ENCODE assay signal across 8 cellular contexts in the genomic region with DNA sequence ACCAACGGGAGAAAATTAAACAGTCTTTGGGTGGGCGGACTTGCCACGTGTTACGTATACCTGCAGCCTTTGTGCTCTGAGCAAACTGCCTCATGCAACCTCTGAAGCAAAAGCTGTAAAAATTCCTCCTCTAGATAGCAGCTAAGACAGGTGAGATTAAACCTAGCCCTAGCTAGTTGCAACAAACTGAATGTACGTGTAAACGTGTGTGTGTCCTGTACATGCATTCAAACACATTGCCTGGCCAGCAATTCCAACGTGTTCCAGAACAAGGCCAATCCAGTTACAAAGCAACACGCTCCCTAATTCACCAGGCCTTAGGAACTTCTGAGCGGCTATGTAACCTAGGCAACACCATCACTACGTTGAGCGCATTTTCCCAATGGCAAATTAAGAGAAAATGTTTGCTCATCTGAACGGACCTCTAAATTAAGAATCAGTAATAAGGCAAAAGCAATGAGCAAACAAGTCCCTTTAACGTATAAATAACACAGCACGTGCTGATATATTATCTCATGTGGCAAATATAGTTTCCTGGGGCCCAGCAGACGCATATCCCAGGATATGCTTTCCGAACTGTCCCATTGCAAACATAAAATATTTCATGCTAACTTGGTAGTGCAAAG. TPM values are rescaled to one million over a fixed set of nuclear protein-coding genes. Genes with fewer than 3 reads are reported as not detected.
DNase-seq lines count a peak whose midpoint lies in the region; ATAC-seq and TF ChIP-seq lines count a peak whose summit lies in the region.

No MANE protein-coding gene starts in this region.

- H3K27me3 ChIP-seq in Loucy (ENCODE audit: insufficient read depth, low read length, poor library complexity, severe bottlenecking) (no peaks in the 10 kb centered on the region), osteoblast (ENCODE audit: insufficient read depth, low read length) (peaks cover 10% of the 10 kb centered on the region)

- H3K4me1 Mint-ChIP-seq in activated T-helper 2 cell treated with anti-CD3 and anti-CD28 coated beads, Interferon-gamma antibody, Interleukin-2, Interleukin-4, amounts not matched to agents 10 μg/mL and 5 μg/mL and 100 μg/mL, durations not matched to agents 14 hours and 24 hours and 36 hours (ENCODE audit: low read depth): peaks cover 52% of the 10 kb centered on the region

- H3F3A ChIP-seq in Loucy (ENCODE audit: low read depth): no peaks in the 10 kb centered on the region

- peaks cover 52% of the 10 kb centered on the region for H3K36me3 Mint-ChIP-seq in activated T-helper 2 cell treated with anti-CD3 and anti-CD28 coated beads, Interferon-gamma antibody, Interleukin-2, Interleukin-4, amounts not matched to agents 10 μg/mL and 5 μg/mL and 100 μg/mL, durations not matched to agents 14 hours and 24 hours and 36 hours (ENCODE audit: low read depth)

- H3K4me1 ChIP-seq in Loucy (ENCODE audit: insufficient read depth, low read length, poor library complexity, severe bottlenecking) (peaks cover 32% of the 10 kb centered on the region), osteoblast (ENCODE audit: insufficient read depth, low read length) (peaks cover 10% of the 10 kb centered on the region)

- peaks cover 22% of the 10 kb centered on the region for H4K20me1 ChIP-seq in Loucy (ENCODE audit: insufficient read depth, low read length, poor library complexity, severe bottlenecking)
- H4K20me1 ChIP-seq in osteoblast (ENCODE audit: insufficient read depth, low read length): no peaks in the 10 kb centered on the region

- H3K27ac Mint-ChIP-seq in activated T-helper 2 cell treated with anti-CD3 and anti-CD28 coated beads, Interferon-gamma antibody, Interleukin-2, Interleukin-4, amounts not matched to agents 10 μg/mL and 5 μg/mL and 100 μg/mL, durations not matched to agents 14 hours and 24 hours and 36 hours: peak overlapping the region; percentile 98

- H3K4me2 ChIP-seq in Loucy (ENCODE audit: low read depth, low read length, poor library complexity, severe bottlenecking) (peak overlapping the region; percentile 73), osteoblast (ENCODE audit: insufficient read depth, low read length) (peak overlapping the region; percentile 83)

- H3K9me3 ChIP-seq in Loucy (ENCODE audit: insufficient read depth, low read depth, low read length) (no peaks in the 10 kb centered on the region), osteoblast (ENCODE audit: low read depth, low read length) (no peaks in the 10 kb centered on the region)

- no peaks in the 10 kb centered on the region for H3K9me3 Mint-ChIP-seq in activated T-helper 2 cell treated with anti-CD3 and anti-CD28 coated beads, Interferon-gamma antibody, Interleukin-2, Interleukin-4, amounts not matched to agents 10 μg/mL and 5 μg/mL and 100 μg/mL, durations not matched to agents 14 hours and 24 hours and 36 hours

- H3K4me3 ChIP-seq in Loucy (ENCODE audit: low read length, poor library complexity, severe bottlenecking): peak overlapping the region; percentile 99
- peak overlapping the region; percentile 87 for H3K4me3 ChIP-seq in osteoblast (ENCODE audit: insufficient read depth, low read length)

- in situ Hi-C loops in Caki2 (cut with HindIII; ENCODE audit: low pct_unique_long_range_greater_than_20kb, low sequenced_read_pairs): no loop called here

- peak overlapping the region; percentile 96 for H3K9ac ChIP-seq in Loucy (ENCODE audit: low read depth, low read length, poor library complexity, severe bottlenecking)

- peak; percentile 32 for DNase-seq in Caki2 (ENCODE audit: low read depth)
- no peak for DNase-seq in activated T-helper 2 cell treated with anti-CD3 and anti-CD28 coated beads, Interferon-gamma antibody, Interleukin-2, Interleukin-4, amounts not matched to agents 10 μg/mL and 5 μg/mL and 100 μg/mL, durations not matched to agents 14 hours and 24 hours and 36 hours (ENCODE audit: low spot score)
- DNase-seq in glomerular visceral epithelial cell (ENCODE audit: extremely low spot score): peak; percentile 46
- DNase-seq in osteoblast (ENCODE audit: insufficient read length, low spot score, missing footprints): peak; percentile 86
- no peak for DNase-seq in ureter (ENCODE audit: low spot score)

- peaks cover 55% of the 10 kb centered on the region for H3K79me2 ChIP-seq in Loucy (ENCODE audit: insufficient read depth, low read length)
- H3K79me2 ChIP-seq in osteoblast (ENCODE audit: insufficient read depth, low read length): peaks cover 34% of the 10 kb centered on the region

- H3K4me3 Mint-ChIP-seq in activated T-helper 2 cell treated with anti-CD3 and anti-CD28 coated beads, Interferon-gamma antibody, Interleukin-2, Interleukin-4, amounts not matched to agents 10 μg/mL and 5 μg/mL and 100 μg/mL, durations not matched to agents 14 hours and 24 hours and 36 hours (ENCODE audit: low read depth): peak overlapping the region; percentile 95

- H2AFZ ChIP-seq in Loucy (ENCODE audit: low read length) (peak overlapping the region; percentile 88), osteoblast (ENCODE audit: low read length) (peak overlapping the region; percentile 93)

- peak overlapping the region; percentile 96 for H3K27ac ChIP-seq in osteoblast (ENCODE audit: low read depth, low read length)

- TF ChIP-seq CTCF in Loucy (conservative IDR thresholded peaks at IDR 0.05; ENCODE audit: low read length): no peak
- TF ChIP-seq CTCF in osteoblast (IDR thresholded peaks at IDR 0.05; ENCODE audit: extremely low read depth, low read depth, low read length): no peak

- peaks cover 26% of the 10 kb centered on the region; the same call in 1 of the 2 replicates for H3K36me3 ChIP-seq in Loucy (ENCODE audit: insufficient read depth, low read length)
- peaks cover 29% of the 10 kb centered on the region for H3K36me3 ChIP-seq in osteoblast (ENCODE audit: insufficient read depth, low read length)

- intact Hi-C loops in activated T-helper 2 cell treated with anti-CD3 and anti-CD28 coated beads, Interferon-gamma antibody, Interleukin-2, Interleukin-4, amounts not matched to agents 10 μg/mL and 5 μg/mL and 100 μg/mL, durations not matched to agents 14 hours and 24 hours and 36 hours (cut with micrococcal nuclease): loop anchor here (2.0 to 10.0 kb wide), 2 partner anchors 46 to 322 kb away; partner anchors contain the start of gene FNIP2

- no peaks in the 10 kb centered on the region for H3K9me2 ChIP-seq in Loucy (replicated peaks; ENCODE audit: low read depth, low read length)

- ATAC-seq in GM21423 (IDR thresholded peaks at IDR 0.05; ENCODE audit: unreplicated experiment): peak; percentile 3
- no peak for ATAC-seq in GM19467 (IDR thresholded peaks at IDR 0.05; ENCODE audit: unreplicated experiment)

- peaks cover 2% of the 10 kb centered on the region for H3K27me3 Mint-ChIP-seq in activated T-helper 2 cell treated with anti-CD3 and anti-CD28 coated beads, Interferon-gamma antibody, Interleukin-2, Interleukin-4, amounts not matched to agents 10 μg/mL and 5 μg/mL and 100 μg/mL, durations not matched to agents 14 hours and 24 hours and 36 hours (ENCODE audit: low read depth)

RNA-seq across cellular contexts. Expression of gene PPID, which starts 0.8 kb away (rescaled TPM):
- 2.7 and 6.7 TPM in 2 replicates for total RNA-seq in Caki2 (2014; rRNA removed; shearing (Covaris generic); ENCODE audit: low replicate concordance)
- total RNA-seq in activated T-helper 2 cell treated with anti-CD3 and anti-CD28 coated beads, Interferon-gamma antibody, Interleukin-2, Interleukin-4, amounts not matched to agents 10 μg/mL and 5 μg/mL and 100 μg/mL, durations not matched to agents 14 hours and 24 hours and 36 hours: 56.8 and 58.5 TPM in 2 replicates
- total RNA-seq in osteoblast (19.2 and 21.4 TPM in 2 replicates), ureter (20.9 TPM)

RNA-seq across cellular contexts. Expression of gene FNIP2, which starts 46.4 kb away (rescaled TPM):
- 20.9 and 43.5 TPM in 2 replicates for total RNA-seq in Caki2 (2014; rRNA removed; shearing (Covaris generic); ENCODE audit: low replicate concordance)
- total RNA-seq in activated T-helper 2 cell treated with anti-CD3 and anti-CD28 coated beads, Interferon-gamma antibody, Interleukin-2, Interleukin-4, amounts not matched to agents 10 μg/mL and 5 μg/mL and 100 μg/mL, durations not matched to agents 14 hours and 24 hours and 36 hours: 10.5 and 11.9 TPM in 2 replicates
- total RNA-seq in osteoblast (73.4 and 78.9 TPM in 2 replicates), ureter (45.6 TPM)

RNA-seq across cellular contexts. Expression of gene ETFDH, which starts 50.3 kb away (rescaled TPM):
- total RNA-seq in Caki2 (2014; rRNA removed; shearing (Covaris generic); ENCODE audit: low replicate concordance): 1.8 and 6.3 TPM in 2 replicates
- total RNA-seq in activated T-helper 2 cell treated with anti-CD3 and anti-CD28 coated beads, Interferon-gamma antibody, Interleukin-2, Interleukin-4, amounts not matched to agents 10 μg/mL and 5 μg/mL and 100 μg/mL, durations not matched to agents 14 hours and 24 hours and 36 hours: 21.6 and 23.8 TPM in 2 replicates
- total RNA-seq in osteoblast (29.0 and 29.2 TPM in 2 replicates), ureter (32.7 TPM)

RNA-seq across cellular contexts. Expression of gene C4orf46, which starts 50.7 kb away (rescaled TPM):
- 7.7 and 16.4 TPM in 2 replicates for total RNA-seq in Caki2 (2014; rRNA removed; shearing (Covaris generic); ENCODE audit: low replicate concordance)
- 16.0 and 17.0 TPM in 2 replicates for total RNA-seq in activated T-helper 2 cell treated with anti-CD3 and anti-CD28 coated beads, Interferon-gamma antibody, Interleukin-2, Interleukin-4, amounts not matched to agents 10 μg/mL and 5 μg/mL and 100 μg/mL, durations not matched to agents 14 hours and 24 hours and 36 hours
- total RNA-seq in osteoblast (12.3 and 12.7 TPM in 2 replicates), ureter (3.4 TPM)

Comparison
In these comparisons a context has a peak if more than half of its experiments do, and no peak if none do; other contexts are left out.
1. DNase-seq: peak in Caki2 (single experiment), glomerular visceral epithelial cell (single experiment) and osteoblast (single experiment); none in activated T-helper 2 cell treated with anti-CD3 and anti-CD28 coated beads, Interferon-gamma antibody, Interleukin-2, Interleukin-4, amounts not matched to agents 10 μg/mL and 5 μg/mL and 100 μg/mL, durations not matched to agents 14 hours and 24 hours and 36 hours (single experiment) and ureter (single experiment).